Comparison of ENCODE assay signal across 8 cellular contexts in genomic region chr3:50121416-50122032, GRCh38. TPM values are rescaled to one million over a fixed set of nuclear protein-coding genes. Genes with fewer than 3 reads are reported as not detected.
DNase-seq lines count a peak whose midpoint lies in the region; ATAC-seq and TF ChIP-seq lines count a peak whose summit lies in the region.

No MANE protein-coding gene starts in this region.

- peak; percentile 72 for ATAC-seq in GM18498 (IDR thresholded peaks at IDR 0.05; ENCODE audit: unreplicated experiment)
- peak; percentile 84 to 90 for ATAC-seq in activated naive CD4-positive, alpha-beta T cell treated with anti-CD3 and anti-CD28 coated beads, Interleukin-2, amount 50 U/mL, for 72 hours
- ATAC-seq in heart left ventricle = peak; percentile 71 to 88 (median 84)
- ATAC-seq in GM21360 (IDR thresholded peaks at IDR 0.05; ENCODE audit: unreplicated experiment) = no peak

- H3K9me3 ChIP-seq in AG04450 (ENCODE audit: control insufficient read depth, insufficient read depth, low read length) (no peaks in the 10 kb centered on the region), heart left ventricle (no peaks in the 10 kb centered on the region)

- POLR2A ChIA-PET in AG04450 (lab: Yijun Ruan, JAX) = interaction anchor here (1.1 kb wide), 2 partner anchors 62 to 68 kb away, joined by 3 read pairs; no protein-coding TSS in a partner anchor

- H3K4me1 ChIP-seq in heart left ventricle = peaks cover 0 to 22% (median 2%) of the 10 kb centered on the region in 12 donors

- H3K36me3 Mint-ChIP-seq in activated naive CD4-positive, alpha-beta T cell treated with anti-CD3 and anti-CD28 coated beads, Interleukin-2, amount 50 U/mL, for 72 hours = no peaks in the 10 kb centered on the region

- CTCF ChIA-PET in AG04450 (lab: Charles Lee) = interaction anchor here (0.9 to 9.3 kb wide), 10 partner anchors 9 to 100 kb away, joined by 3 to 154 read pairs (median 4); partner anchors contain the start of gene GNAT1

- no peaks in the 10 kb centered on the region for H3K9me3 Mint-ChIP-seq in activated naive CD4-positive, alpha-beta T cell treated with anti-CD3 and anti-CD28 coated beads, Interleukin-2, amount 50 U/mL, for 72 hours

- DNase-seq in AG04450 (ENCODE audit: low read depth, low spot score) (peak; percentile 66), KBM-7 (peak; percentile 80), SK-N-DZ (ENCODE audit: low spot score) (peak; percentile 78), heart left ventricle (peak; percentile 68 to 77 (median 72)), putamen (ENCODE audit: low spot score) (peak; percentile 41)
- DNase-seq in activated naive CD4-positive, alpha-beta T cell treated with anti-CD3 and anti-CD28 coated beads, Interleukin-2, amount 50 U/mL, for 72 hours (ENCODE audit: low spot score in 2 of 2) = peak; percentile 65 to 72

- H3K27ac Mint-ChIP-seq in activated naive CD4-positive, alpha-beta T cell treated with anti-CD3 and anti-CD28 coated beads, Interleukin-2, amount 50 U/mL, for 72 hours = peak overlapping the region in 1 of 2 donors; percentile 34

- WGBS in heart left ventricle, 4 donors = 30 to 52% (median 32%) methylated on average over 4 to 11 of the region's 11 CpGs

- TF ChIP-seq CTCF in AG04450 (IDR thresholded peaks at IDR 0.05; ENCODE audit: low read depth, low read length) = peak; percentile 79
- peak; percentile 76 to 89 (median 84) for TF ChIP-seq CTCF in heart left ventricle (IDR thresholded peaks at IDR 0.05)

- intact Hi-C loops in heart left ventricle (cut with DNase I) = loop anchor here in 9 of 10 donors (1.0 to 10.0 kb wide), 8 partner anchors 31 to 153 kb away; partner anchors contain the start of genes LSMEM2 (in 2 of the 9), SEMA3B (in 1 of the 9) and SEMA3F (in 1 of the 9)

- peaks cover 0 to 50% (median 47%) of the 10 kb centered on the region in 9 donors for H3K36me3 ChIP-seq in heart left ventricle

- peak in 1 of 2 donors; percentile 13 for TF ChIP-seq POLR2A in heart left ventricle (IDR thresholded peaks at IDR 0.05)

- no peak overlapping the region for H3K4me3 ChIP-seq in AG04450 (ENCODE audit: low read depth, low read length)
- H3K4me3 ChIP-seq in heart left ventricle = no peak overlapping the region

- H3K27ac ChIP-seq in AG04450 (ENCODE audit: low read depth, low read length) (no peak overlapping the region), heart left ventricle (no peak overlapping the region)

- H3K27me3 ChIP-seq in AG04450 (ENCODE audit: control insufficient read depth, insufficient read depth, low read length) = no peaks in the 10 kb centered on the region
- H3K27me3 ChIP-seq in heart left ventricle = no peaks in the 10 kb centered on the region

- in situ Hi-C loops in KBM-7 (cut with MboI; ENCODE audit: low pct_unique_long_range_greater_than_20kb, low sequenced_read_pairs) = no loop called here

RNA-seq across cellular contexts. Expression of gene RBM5, which starts 32.8 kb away (rescaled TPM):
- polyA plus RNA-seq in AG04450 (2011; rRNA removed) (205 and 253 TPM in 2 replicates), heart left ventricle (10 to 100 TPM; 32.5 to 50.2 TPM)
- 299 and 364 TPM in 2 replicates for polyA minus RNA-seq in AG04450 (2011; rRNA and poly(A)+ RNA removed)
- 77.0 and 116 TPM in 2 replicates for polyA plus RNA-seq in SK-N-DZ (2014; cell fraction: cytosol; rRNA removed)
- polyA plus RNA-seq in SK-N-DZ (2014; cell fraction: nucleus; rRNA removed) = 433 and 442 TPM in 2 replicates
- total RNA-seq in activated naive CD4-positive, alpha-beta T cell treated with anti-CD3 and anti-CD28 coated beads, Interleukin-2, amount 50 U/mL, for 72 hours = 100 to 1,000 TPM; 159 to 182 TPM
- total RNA-seq in heart left ventricle = 10 to 100 TPM; 37.4 to 77.3 (median 55.8) TPM

RNA-seq across cellular contexts. Expression of gene SEMA3F, which starts 33.6 kb away (rescaled TPM):
- polyA plus RNA-seq in AG04450 (2011; rRNA removed) (14.7 and 17.1 TPM in 2 replicates), heart left ventricle (10 to 100 TPM in 1 of 2 donors, 1 to 10 TPM in 1; 9.3 to 23.9 TPM)
- polyA minus RNA-seq in AG04450 (2011; rRNA and poly(A)+ RNA removed) = 21.5 and 27.8 TPM in 2 replicates
- polyA plus RNA-seq in SK-N-DZ (2014; cell fraction: cytosol; rRNA removed) = 9.8 and 12.1 TPM in 2 replicates
- 17.6 and 21.8 TPM in 2 replicates for polyA plus RNA-seq in SK-N-DZ (2014; cell fraction: nucleus; rRNA removed)
- total RNA-seq in activated naive CD4-positive, alpha-beta T cell treated with anti-CD3 and anti-CD28 coated beads, Interleukin-2, amount 50 U/mL, for 72 hours = under 1 TPM; 0.32 to 0.54 TPM
- 10 to 100 TPM in 6 of 9 donors, 1 to 10 TPM in 3; 6.1 to 94.1 (median 11.3) TPM for total RNA-seq in heart left ventricle

Comparison
In these comparisons a context has a peak if more than half of its experiments do, and no peak if none do; other contexts are left out.
1. RNA of gene SEMA3F, which starts 33.6 kb away (total RNA-seq): 6.1 to 94.1 TPM in heart left ventricle; 0.32 to 0.54 TPM in activated naive CD4-positive, alpha-beta T cell treated with anti-CD3 and anti-CD28 coated beads, Interleukin-2, amount 50 U/mL, for 72 hours; every median in the first group is over 4 times any median in the second.
2. Peak in every context shown above with its lines, with median percentiles within 50 percentile points of each other: DNase-seq.